In the genomic region with DNA sequence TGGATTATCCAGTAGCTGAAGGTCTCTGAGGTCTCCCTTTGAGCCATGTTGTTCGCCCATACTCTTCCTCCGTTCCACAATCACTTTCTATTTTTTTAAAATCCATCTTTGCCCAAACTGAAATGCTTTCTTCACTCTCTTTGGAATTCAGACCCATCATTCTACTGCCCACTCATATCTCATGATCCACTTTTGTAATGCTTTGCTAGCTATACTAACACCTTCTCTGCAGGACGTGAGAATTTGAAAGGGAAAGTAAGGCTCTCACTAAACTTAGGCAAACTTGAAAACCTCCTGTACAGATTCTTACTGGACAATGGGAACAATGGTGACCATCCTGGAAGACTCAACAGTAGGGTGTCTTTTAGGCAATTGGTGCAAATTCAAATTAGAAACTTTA, we compare ENCODE assay signal across 11 cellular contexts. TPM values are rescaled to one million over a fixed set of nuclear protein-coding genes. Genes with fewer than 3 reads are reported as not detected.
"Had no signal": no experiment of that assay in that cellular context is flagged by ENCODE, and none has a peak within 500 bp of the region (broad histone marks: within the 10 kb centered on the region; RNA-seq: fewer than 3 reads in every experiment).

No MANE protein-coding gene starts in this region.

- H3K27ac Mint-ChIP-seq: GM23338, H9, HFFc6 had no signal

- H3K4me1 ChIP-seq: HAP-1 had no signal

- H3K27ac ChIP-seq: GM23248 had no signal

- H3K4me3 ChIP-seq: GM23248, GM23338, HAP-1 had no signal

- ATAC-seq: GM23338, HCT116 had no signal

- H3K9me3 ChIP-seq: HAP-1 had no signal

- H3K9me3 Mint-ChIP-seq: GM23338, HFFc6 had no signal

- DNase-seq: GM23248, GOT3, H7, H9, HCEC 1CT, HFFc6 had no signal

- H3K36me3 ChIP-seq: HAP-1 had no signal

RNA-seq across cellular contexts. Expression of a gene that starts 37.8 kb away (rescaled TPM):
- total RNA-seq: GM23248 had no signal

RNA-seq across cellular contexts. Expression of a gene that starts 59.6 kb away (rescaled TPM):
- total RNA-seq: GM23248, GM23338, H1, H4, H7, H9, HFFc6 had no signal
